ENCODE assay signal across 22 cellular contexts in genomic region chr3:133963657-133964396, GRCh38.
DNase-seq lines count a peak whose midpoint lies in the region; ATAC-seq and TF ChIP-seq lines count a peak whose summit lies in the region.
"Had no signal": no experiment of that assay in that cellular context is flagged by ENCODE, and none has a peak within 500 bp of the region (broad histone marks: within the 10 kb centered on the region; RNA-seq: fewer than 3 reads in every experiment).

No MANE protein-coding gene starts in this region.

- POLR2A ChIA-PET in OCI-LY7 (lab: Charles Lee), result no interaction called here

- H3K36me3 ChIP-seq in upper lobe of right lung, result no peaks in the 10 kb centered on the region
- H3K36me3 ChIP-seq in OCI-LY7 (ENCODE audit: insufficient read depth, low read length), result no peaks in the 10 kb centered on the region
- H3K36me3 ChIP-seq: BLaER1 treated with 17β-estradiol and CSF1 and Interleukin-3, amounts not matched to agents 10 nM and 100 nM had no signal

- ATAC-seq in left ventricle myocardium superior (peak; percentile 19), Right ventricle myocardium inferior (no peak), upper lobe of right lung (peak; percentile 33)

- H3K4me1 ChIP-seq in upper lobe of right lung, result peaks cover 8% of the 10 kb centered on the region
- H3K4me1 ChIP-seq in OCI-LY7 (ENCODE audit: insufficient read depth, low read length, poor library complexity, severe bottlenecking), result no peaks in the 10 kb centered on the region
- H3K4me1 ChIP-seq: A549 had no signal

- intact Hi-C loops in left ventricle myocardium superior (cut with micrococcal nuclease) (no loop called here), Right ventricle myocardium inferior (cut with DNase I) (no loop called here), posterior vena cava (cut with DNase I) (no loop called here), upper lobe of right lung (cut with DNase I) (no loop called here), OCI-LY7 (cut with micrococcal nuclease; ENCODE audit: unreplicated experiment) (no loop called here)

- H3K4me3 ChIP-seq in upper lobe of right lung, result no peak overlapping the region
- no peak overlapping the region for H3K4me3 ChIP-seq in OCI-LY7 (ENCODE audit: low read depth, low read length, poor library complexity, severe bottlenecking)
- H3K4me3 ChIP-seq: A549; BLaER1 treated with 17β-estradiol and CSF1 and Interleukin-3, amounts not matched to agents 10 nM and 100 nM had no signal

- H3K9me2 ChIP-seq in OCI-LY7 (ENCODE audit: insufficient read depth, low read length), result no peaks in the 10 kb centered on the region

- no peak overlapping the region for H3K4me2 ChIP-seq in OCI-LY7 (ENCODE audit: low read length)
- H3K4me2 ChIP-seq: A549, KMS-11 had no signal

- DNase-seq in left ventricle myocardium superior (no peak), Right ventricle myocardium inferior (ENCODE audit: missing footprints) (no peak), fibroblast of gingiva (ENCODE audit: low read depth) (peak; percentile 27), posterior vena cava (ENCODE audit: low spot score) (peak; percentile 40), upper lobe of right lung (no peak), NAMALWA (ENCODE audit: low spot score) (no peak), OCI-LY7 (ENCODE audit: low spot score) (no peak), EL (no peak)
- DNase-seq: AML-193; CD4-positive, alpha-beta memory T cell; COR-L47; NCI-H1105 treated with DMSO at 0.1 percent for 48 hours; NCI-H146; NCI-H1930; NCI-H2107; NCI-H446 treated with DMSO at 0.1 percent for 48 hours; NCI-H526; NK-92 treated with Interleukin-12 subunit alpha and Interleukin-12 subunit beta, amount 100 ng/mL, for 24 hours; SHP77 treated with DMSO at 0.1 percent for 48 hours had no signal

- H4K20me1 ChIP-seq in OCI-LY7 (ENCODE audit: insufficient read depth, low read length), result no peaks in the 10 kb centered on the region
- H4K20me1 ChIP-seq: BLaER1 treated with 17β-estradiol and CSF1 and Interleukin-3, amounts not matched to agents 10 nM and 100 nM had no signal

- H3K79me2 ChIP-seq in OCI-LY7 (ENCODE audit: insufficient read depth, low read depth, low read length), result no peaks in the 10 kb centered on the region

- H3K27me3 ChIP-seq in upper lobe of right lung, result no peaks in the 10 kb centered on the region
- H3K27me3 ChIP-seq: BLaER1 treated with 17β-estradiol and CSF1 and Interleukin-3, amounts not matched to agents 10 nM and 100 nM had no signal

- H2AFZ ChIP-seq in OCI-LY7 (ENCODE audit: low read length), result no peak overlapping the region

- TF ChIP-seq CTCF in upper lobe of right lung (IDR thresholded peaks at IDR 0.05) (no peak), OCI-LY7 (conservative IDR thresholded peaks at IDR 0.05; ENCODE audit: low read length) (no peak)

- H3K27ac ChIP-seq in upper lobe of right lung, result no peak overlapping the region
- H3K27ac ChIP-seq in OCI-LY7 (ENCODE audit: low read depth, low read length, poor library complexity, severe bottlenecking), result no peak overlapping the region
- H3K27ac ChIP-seq: A549, KMS-11 had no signal

- no TSS peak for BruUV-seq in OCI-LY7 (replicated peaks; lab: Mats Ljungman, UMichigan)

- H3K9me3 ChIP-seq in upper lobe of right lung (no peaks in the 10 kb centered on the region), OCI-LY7 (ENCODE audit: low read length) (no peaks in the 10 kb centered on the region)
- H3K9me3 ChIP-seq: A549; BLaER1 treated with 17β-estradiol and CSF1 and Interleukin-3, amounts not matched to agents 10 nM and 100 nM had no signal

- CTCF ChIA-PET in OCI-LY7 (lab: Charles Lee; ENCODE audit: unreplicated experiment), result no interaction called here

Comparison
In these comparisons a context has a peak if more than half of its experiments do, and no peak if none do; other contexts are left out.
1. DNase-seq: peak in fibroblast of gingiva (single experiment) and posterior vena cava (single experiment); none in left ventricle myocardium superior (single experiment), Right ventricle myocardium inferior (single experiment), upper lobe of right lung (single experiment), NAMALWA (single experiment), OCI-LY7 (single experiment) and EL (single experiment).